Comparison of ENCODE assay signal across 8 cellular contexts in the genomic region with DNA sequence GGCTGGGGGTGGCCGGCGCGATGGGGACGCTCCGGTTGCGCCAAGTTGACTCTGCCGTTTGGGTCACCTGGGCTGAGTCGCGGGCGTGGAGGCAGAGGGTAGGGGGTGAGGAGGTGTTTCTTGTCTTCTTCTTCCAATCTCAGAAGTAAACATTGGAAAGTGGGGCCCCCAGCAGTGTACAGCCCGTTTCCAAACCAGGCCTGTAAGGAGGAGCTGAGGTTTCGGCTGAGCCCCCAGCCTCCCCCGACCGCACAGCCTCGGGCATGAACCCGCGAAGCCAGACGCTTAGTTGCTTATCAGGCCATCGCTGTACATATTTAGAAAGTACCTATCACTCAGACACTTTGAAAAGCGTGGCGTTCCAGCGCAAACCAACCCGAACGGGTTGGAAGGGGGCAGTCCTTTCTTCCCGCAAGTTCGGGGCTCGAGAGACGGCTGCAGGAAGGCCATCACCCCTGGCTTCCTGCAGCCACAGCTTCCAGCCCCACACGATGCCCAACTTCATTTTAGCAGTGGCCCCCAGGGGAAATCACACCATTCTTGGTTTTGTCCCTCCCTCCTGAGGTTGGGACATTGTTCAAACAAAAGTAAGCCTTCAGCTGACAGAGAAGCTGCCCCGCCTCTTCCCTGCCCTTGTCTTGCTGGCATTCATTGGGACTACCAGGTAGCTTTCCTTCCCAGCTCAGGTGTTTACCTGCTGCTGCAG.
DNase-seq lines count a peak whose midpoint lies in the region; ATAC-seq, FAIRE-seq and TF ChIP-seq lines count a peak whose summit lies in the region.

No MANE protein-coding gene starts in this region.

- no peaks in the 10 kb centered on the region for H3K9me3 Mint-ChIP-seq in activated B cell treated with CpG ODN at 0.5 μM for 24 hours

- no peak for TF ChIP-seq EP300 in neural cell (conservative IDR thresholded peaks at IDR 0.05; ENCODE audit: poor library complexity, severe bottlenecking)

- H2AFZ ChIP-seq in endothelial cell of umbilical vein (ENCODE audit: low read depth, low read length) (peak overlapping the region; percentile 49), neural cell (ENCODE audit: low read depth, low read length) (no peak overlapping the region)

- no TSS peak for BruUV-seq in endothelial cell of umbilical vein (replicated peaks; lab: Mats Ljungman, UMichigan)

- H3K4me3 ChIP-seq in endothelial cell of umbilical vein (replicated peaks in 1 of 3; ENCODE audit: insufficient read depth in 1 of 3, low read depth in 1 of 3, low read length in 3 of 3) (no peak overlapping the region), neural cell (ENCODE audit: low read length) (peak overlapping the region; percentile 54), SJCRH30 (no peak overlapping the region)

- H3K27ac Mint-ChIP-seq in activated B cell treated with CpG ODN at 0.5 μM for 24 hours = peak overlapping the region; percentile 80

- H3K36me3 Mint-ChIP-seq in activated B cell treated with CpG ODN at 0.5 μM for 24 hours (ENCODE audit: low read depth) = no peaks in the 10 kb centered on the region

- FAIRE-seq in endothelial cell of umbilical vein (lab: Jason Lieb, UNC) = no peak

- H3F3A ChIP-seq in neural cell (ENCODE audit: insufficient read depth, low read length, poor library complexity, severe bottlenecking) = no peaks in the 10 kb centered on the region

- no peaks in the 10 kb centered on the region for H3K9me2 ChIP-seq in neural cell (ENCODE audit: insufficient read depth, low read length)

- H3K4me2 ChIP-seq in endothelial cell of umbilical vein (ENCODE audit: insufficient read depth, low read length) (no peak overlapping the region), neural cell (ENCODE audit: low read length) (no peak overlapping the region)

- H4K20me1 ChIP-seq in endothelial cell of umbilical vein (replicated peaks; ENCODE audit: control insufficient read depth, extremely low read depth, insufficient read depth, low read length) (no peaks in the 10 kb centered on the region), neural cell (ENCODE audit: insufficient read depth) (no peaks in the 10 kb centered on the region)

- peak overlapping the region; percentile 80 for H3K4me3 Mint-ChIP-seq in activated B cell treated with CpG ODN at 0.5 μM for 24 hours

- peak; percentile 33 for DNase-seq in COLO829 (ENCODE audit: low spot score)
- DNase-seq in activated B cell treated with CpG ODN at 0.5 μM for 24 hours = no peak
- DNase-seq in endothelial cell of umbilical vein (ENCODE audit: low read depth, low spot score) = no peak
- DNase-seq in NCI-H446 treated with DMSO at 0.1 percent for 48 hours (lab: John Stamatoyannopoulos, UW) = no peak
- DNase-seq in SJCRH30 = no peak
- DNase-seq in cerebellum (ENCODE audit: low spot score) = no peak

- dilution Hi-C loops in endothelial cell of umbilical vein (cut with MboI; ENCODE audit: extremely low pct_ligation_motif_present, low sequenced_read_pairs) = no loop called here

- no peaks in the 10 kb centered on the region for H3K27me3 Mint-ChIP-seq in activated B cell treated with CpG ODN at 0.5 μM for 24 hours

- no peaks in the 10 kb centered on the region for H3K4me1 ChIP-seq in endothelial cell of umbilical vein (ENCODE audit: control insufficient read depth, extremely low read depth, insufficient read depth, low read length)
- H3K4me1 ChIP-seq in SJCRH30 = peaks cover 8% of the 10 kb centered on the region; the same call in 1 of the 2 replicates

- POLR2A ChIA-PET in activated B cell treated with CpG ODN at 0.5 μM for 24 hours (lab: Charles Lee) (interaction anchor here (0.7 to 2.8 kb wide), 19 partner anchors 11 to 353 kb away, joined by 3 to 13 read pairs (median 6); partner anchors contain the start of gene ZFP36L1), endothelial cell of umbilical vein (lab: Charles Lee) (interaction anchor here (1.4 kb wide), 1 partner anchor 164 kb away, joined by 4 read pairs; the partner anchor contains the start of gene ZFP36L1)

- H3K4me1 Mint-ChIP-seq in activated B cell treated with CpG ODN at 0.5 μM for 24 hours = peaks cover 31% of the 10 kb centered on the region

- no peaks in the 10 kb centered on the region for H3K36me3 ChIP-seq in endothelial cell of umbilical vein (ENCODE audit: control insufficient read depth in 2 of 2, extremely low read depth in 1 of 2, insufficient read depth in 2 of 2, low read length in 2 of 2)
- no peaks in the 10 kb centered on the region for H3K36me3 ChIP-seq in neural cell (ENCODE audit: insufficient read depth, low read length)
- no peaks in the 10 kb centered on the region for H3K36me3 ChIP-seq in SJCRH30

- no peak for TF ChIP-seq RAD21 in neural cell (conservative IDR thresholded peaks at IDR 0.05)

- H3K79me2 ChIP-seq in endothelial cell of umbilical vein (ENCODE audit: control insufficient read depth, insufficient read depth, low read length) (no peaks in the 10 kb centered on the region), neural cell (replicated peaks; ENCODE audit: insufficient read depth, low read length) (no peaks in the 10 kb centered on the region)

- H3K27me3 ChIP-seq in endothelial cell of umbilical vein (ENCODE audit: control insufficient read depth in 2 of 2, insufficient read depth in 2 of 2, low read length in 2 of 2) (no peaks in the 10 kb centered on the region), neural cell (ENCODE audit: insufficient read depth, low read depth, low read length) (no peaks in the 10 kb centered on the region), SJCRH30 (no peaks in the 10 kb centered on the region)

- H3K9me3 ChIP-seq in endothelial cell of umbilical vein (replicated peaks; ENCODE audit: control insufficient read depth, insufficient read depth, low read length) (no peaks in the 10 kb centered on the region), neural cell (ENCODE audit: low read length) (no peaks in the 10 kb centered on the region), SJCRH30 (replicated peaks) (no peaks in the 10 kb centered on the region)

- H3K9ac ChIP-seq in endothelial cell of umbilical vein (replicated peaks; ENCODE audit: extremely low read depth, insufficient read depth, low read length) (no peak overlapping the region), neural cell (ENCODE audit: low read length) (peak overlapping the region; percentile 29)

- CTCF ChIA-PET in activated B cell treated with CpG ODN at 0.5 μM for 24 hours (lab: Charles Lee) = interaction anchor here (1.5 kb wide), 1 partner anchor 54 kb away, joined by 3 read pairs; no protein-coding TSS in a partner anchor
- CTCF ChIA-PET in endothelial cell of umbilical vein (lab: Charles Lee) = interaction anchor here (0.7 to 1.2 kb wide), 4 partner anchors 31 to 161 kb away, joined by 3 read pairs; no protein-coding TSS in a partner anchor

- intact Hi-C loops in activated B cell treated with CpG ODN at 0.5 μM for 24 hours (cut with micrococcal nuclease) (loop anchor here (1.0 kb wide), 1 partner anchor 114 kb away; no protein-coding TSS in a partner anchor), endothelial cell of umbilical vein (cut with micrococcal nuclease) (no loop called here)

- H3K27ac ChIP-seq in endothelial cell of umbilical vein (ENCODE audit: insufficient read depth, low read depth, low read length) (no peak overlapping the region), neural cell (ENCODE audit: low read length) (no peak overlapping the region), SJCRH30 (no peak overlapping the region)

- ATAC-seq in activated B cell treated with CpG ODN at 0.5 μM for 24 hours (ENCODE audit: low read depth) (peak; percentile 53), GM21360 (IDR thresholded peaks at IDR 0.05; ENCODE audit: unreplicated experiment) (no peak)

- TF ChIP-seq CTCF in activated B cell treated with CpG ODN at 0.5 μM for 24 hours (IDR thresholded peaks at IDR 0.05) = no peak
- no peak for TF ChIP-seq CTCF in endothelial cell of umbilical vein (IDR thresholded peaks at IDR 0.05; ENCODE audit: extremely low read depth in 1 of 2, insufficient read depth in 1 of 2, low read depth in 1 of 2, low read length in 2 of 2)
- TF ChIP-seq CTCF in neural cell (IDR thresholded peaks at IDR 0.05; ENCODE audit: poor library complexity, severe bottlenecking) = no peak

- no peak for TF ChIP-seq POLR2A in endothelial cell of umbilical vein (IDR thresholded peaks at IDR 0.05; ENCODE audit: low read depth, low read length)

- H3K9me1 ChIP-seq in endothelial cell of umbilical vein (replicated peaks; ENCODE audit: control insufficient read depth, extremely low read depth, insufficient read depth, low read length) = no peaks in the 10 kb centered on the region

TF ChIP-seq in endothelial cell of umbilical vein, 7 proteins besides CTCF, POLR2A, EP300 and RAD21:
- no peak for TF ChIP-seq GATA2 (IDR thresholded peaks at IDR 0.05; ENCODE audit: insufficient read depth, insufficient read length, low read depth, low read length)
- no peak for TF ChIP-seq JUN (IDR thresholded peaks at IDR 0.05; ENCODE audit: borderline replicate concordance, insufficient read depth, insufficient read length, low read depth)
- TF ChIP-seq, protein P1, sequence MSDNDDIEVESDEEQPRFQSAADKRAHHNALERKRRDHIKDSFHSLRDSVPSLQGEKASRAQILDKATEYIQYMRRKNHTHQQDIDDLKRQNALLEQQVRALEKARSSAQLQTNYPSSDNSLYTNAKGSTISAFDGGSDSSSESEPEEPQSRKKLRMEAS (IDR thresholded peaks at IDR 0.05; ENCODE audit: insufficient read depth, insufficient read length) = no peak
- no peak for TF ChIP-seq MYC (IDR thresholded peaks at IDR 0.05; ENCODE audit: low read depth, low read length)
- TF ChIP-seq EZH2 (IDR thresholded peaks at IDR 0.05; ENCODE audit: borderline replicate concordance, low read depth, low read length, severe bottlenecking) = no peak
- TF ChIP-seq FOS (IDR thresholded peaks at IDR 0.05; ENCODE audit: borderline replicate concordance, insufficient read depth, low read length) = no peak
